25 cellular contexts compared by ENCODE assay signal in genomic region chr4:7244343-7244680, GRCh38. TPM values are rescaled to one million over a fixed set of nuclear protein-coding genes. Genes with fewer than 3 reads are reported as not detected.
DNase-seq lines count a peak whose midpoint lies in the region; ATAC-seq, FAIRE-seq and TF ChIP-seq lines count a peak whose summit lies in the region.
"Had no signal": no experiment of that assay in that cellular context is flagged by ENCODE, and none has a peak within 500 bp of the region (broad histone marks: within the 10 kb centered on the region; RNA-seq: fewer than 3 reads in every experiment).

No MANE protein-coding gene starts in this region.

- ATAC-seq in HG03095 (IDR thresholded peaks at IDR 0.05; ENCODE audit: unreplicated experiment) = no peak
- ATAC-seq in GM21528 (IDR thresholded peaks at IDR 0.05; ENCODE audit: low FRiP score, unreplicated experiment) = no peak

- intact Hi-C loops in OCI-LY7 (cut with micrococcal nuclease; ENCODE audit: unreplicated experiment) = no loop called here

- CTCF ChIA-PET in OCI-LY7 (lab: Charles Lee; ENCODE audit: unreplicated experiment) = no interaction called here

- FAIRE-seq in HTR-8/SVneo (lab: Jason Lieb, UNC) = no peak
- FAIRE-seq: GM12891 had no signal

- H3K9me3 ChIP-seq in OCI-LY7 (ENCODE audit: low read length) = no peaks in the 10 kb centered on the region
- H3K9me3 ChIP-seq: SJSA1 had no signal

- no peaks in the 10 kb centered on the region for H3K79me2 ChIP-seq in OCI-LY7 (ENCODE audit: insufficient read depth, low read depth, low read length)

- TF ChIP-seq CTCF in OCI-LY7 (conservative IDR thresholded peaks at IDR 0.05; ENCODE audit: low read length) = no peak

- H3K4me1 ChIP-seq in OCI-LY7 (ENCODE audit: insufficient read depth, low read length, poor library complexity, severe bottlenecking) = no peaks in the 10 kb centered on the region
- H3K4me1 ChIP-seq: SJSA1 had no signal

- no peaks in the 10 kb centered on the region for H4K20me1 ChIP-seq in OCI-LY7 (ENCODE audit: insufficient read depth, low read length)

- in situ Hi-C loops in G401 (cut with HindIII; ENCODE audit: low sequenced_read_pairs) = no loop called here

- no peak overlapping the region for H3K4me2 ChIP-seq in OCI-LY7 (ENCODE audit: low read length)
- H3K4me2 ChIP-seq: BLaER1 had no signal

- no peak overlapping the region for H3K27ac ChIP-seq in OCI-LY7 (ENCODE audit: low read depth, low read length, poor library complexity, severe bottlenecking)
- H3K27ac ChIP-seq: BLaER1, GM23248, SJSA1 had no signal

- no peaks in the 10 kb centered on the region for H3K9me2 ChIP-seq in OCI-LY7 (ENCODE audit: insufficient read depth, low read length)

- DNase-seq in G401 (ENCODE audit: low spot score) (peak; percentile 17), globus pallidus (ENCODE audit: low spot score) (peak; percentile 54), medulla oblongata (ENCODE audit: extremely low spot score) (peak; percentile 33), putamen (ENCODE audit: low spot score) (peak; percentile 42), OCI-LY7 (ENCODE audit: low spot score) (no peak), HTR-8/SVneo (ENCODE audit: insufficient read length, low spot score) (no peak)
- DNase-seq: CD4-positive, alpha-beta T cell; DMS79; EL; GF-D8; GM23248; H9; KBM-7; NCI-H1694; NCI-H2029 treated with DMSO at 0.1 percent for 48 hours; NCI-H526 treated with DMSO at 0.1 percent for 48 hours; Right ventricle myocardium superior; RPMI8226 had no signal

- no peaks in the 10 kb centered on the region for H3K36me3 ChIP-seq in OCI-LY7 (ENCODE audit: insufficient read depth, low read length)
- H3K36me3 ChIP-seq: BLaER1, SJSA1 had no signal

- no peak overlapping the region for H2AFZ ChIP-seq in OCI-LY7 (ENCODE audit: low read length)
- H2AFZ ChIP-seq: GM23248 had no signal

- H3K4me3 ChIP-seq in OCI-LY7 (ENCODE audit: low read depth, low read length, poor library complexity, severe bottlenecking) = no peak overlapping the region
- H3K4me3 ChIP-seq: BLaER1, GM23248, SJSA1 had no signal

- POLR2A ChIA-PET in OCI-LY7 (lab: Charles Lee) = no interaction called here

- BruUV-seq in OCI-LY7 (replicated peaks; lab: Mats Ljungman, UMichigan) = no TSS peak

RNA-seq across cellular contexts. Expression of gene SORCS2, which starts 52.0 kb away (rescaled TPM):
- under 0.01 TPM in 1 of 2 replicates, not detected in the other for total RNA-seq in G401 (2014; rRNA removed; shearing (Covaris generic))
- total RNA-seq in OCI-LY7 (2014; rRNA removed; shearing (Covaris generic)) = 0.03 TPM in 1 of 2 replicates, not detected in the other
- not detected in 2 replicates for total RNA-seq in OCI-LY7 (2022)
- total RNA-seq: CD4-positive, alpha-beta T cell; MCF 10A; NCI-H460 had no signal

Comparison
In these comparisons a context has a peak if more than half of its experiments do, and no peak if none do; other contexts are left out.
1. DNase-seq: peak in G401 (single experiment), globus pallidus (single experiment), medulla oblongata (single experiment) and putamen (single experiment); none in OCI-LY7 (single experiment) and HTR-8/SVneo (single experiment).